24 cellular contexts compared by ENCODE assay signal in the genomic region with DNA sequence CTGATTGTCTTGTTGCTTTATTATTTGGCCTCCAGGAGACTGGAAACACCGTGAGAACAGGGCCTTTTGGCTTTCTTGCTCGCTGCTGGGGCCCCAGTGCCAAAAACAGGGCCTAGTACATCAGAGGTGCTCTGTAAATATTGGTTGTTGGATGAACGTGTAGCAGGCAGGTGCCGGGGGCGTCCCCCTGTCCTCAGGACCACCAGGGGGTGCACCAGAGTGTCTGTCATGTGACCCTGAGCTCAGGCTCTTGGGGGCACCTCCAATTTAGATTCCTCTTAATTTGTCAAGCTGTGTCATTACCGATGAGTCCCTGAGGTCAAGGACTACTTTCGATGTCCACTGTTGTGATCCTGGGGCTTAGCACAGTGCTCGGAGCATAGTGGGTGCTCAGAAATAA.
DNase-seq lines count a peak whose midpoint lies in the region; ATAC-seq and TF ChIP-seq lines count a peak whose summit lies in the region.
"Had no signal": no experiment of that assay in that cellular context is flagged by ENCODE, and none has a peak within 500 bp of the region (broad histone marks: within the 10 kb centered on the region; RNA-seq: fewer than 3 reads in every experiment).

No MANE protein-coding gene starts in this region.

- CTCF ChIA-PET in PC-3 (lab: Charles Lee), result no interaction called here

- H3K9me3 ChIP-seq in DND-41 (ENCODE audit: insufficient read depth, low read length, severe bottlenecking), result no peaks in the 10 kb centered on the region
- H3K9me3 ChIP-seq in PC-3 (ENCODE audit: low read length), result no peaks in the 10 kb centered on the region
- no peaks in the 10 kb centered on the region for H3K9me3 ChIP-seq in gastrocnemius medialis
- H3K9me3 ChIP-seq: BE2C had no signal

- no peak for DNase-seq in DND-41
- no peak for DNase-seq in PC-3
- DNase-seq in iPS-NIHi7 (ENCODE audit: extremely low spot score), result peak; percentile 6
- DNase-seq in gastrocnemius medialis, result peak in 1 of 2 donors; percentile 10
- DNase-seq in hypothalamus (lab: John Stamatoyannopoulos, UW), result no peak
- no peak for DNase-seq in SKM-1 treated with dmso at 0.1 percent for 144 hours (lab: John Stamatoyannopoulos, UW; ENCODE audit: unreplicated experiment)
- no peak for DNase-seq in NCI-H2171 (lab: John Stamatoyannopoulos, UW)
- DNase-seq: 8988T; ACHN; BE2C; CD8-positive, alpha-beta memory T cell; DMS 273 treated with DMSO at 0.1 percent for 48 hours; DMS79; GF-D8; H7; Karpas-422; NCI-H1092 treated with DMSO at 0.1 percent for 48 hours; NCI-H1436; NCI-H187; NCI-H2081 treated with DMSO at 0.1 percent for 48 hours; NCI-H524 treated with DMSO at 0.1 percent for 48 hours; NCI-H774; SHP77 had no signal

- H3K27ac ChIP-seq in DND-41 (ENCODE audit: low read length) (no peak overlapping the region), PC-3 (ENCODE audit: low read length) (no peak overlapping the region), gastrocnemius medialis (peak overlapping the region; percentile 79 to 87 (median 84))
- H3K27ac ChIP-seq: RWPE1 had no signal

- H3K9ac ChIP-seq in DND-41 (ENCODE audit: low read depth, low read length) (no peak overlapping the region), PC-3 (ENCODE audit: low read length) (no peak overlapping the region)

- no peak for TF ChIP-seq POLR2A in gastrocnemius medialis (IDR thresholded peaks at IDR 0.05)

- no peaks in the 10 kb centered on the region for H3K36me3 ChIP-seq in DND-41 (ENCODE audit: insufficient read depth, low read length)
- H3K36me3 ChIP-seq in PC-3 (ENCODE audit: low read depth, low read length), result peaks cover 7% of the 10 kb centered on the region
- peaks cover 5 to 96% of the 10 kb centered on the region in 2 donors for H3K36me3 ChIP-seq in gastrocnemius medialis
- H3K36me3 ChIP-seq: BE2C had no signal

- no peak overlapping the region for H3K4me2 ChIP-seq in DND-41 (ENCODE audit: insufficient read depth, low read length)
- H3K4me2 ChIP-seq in PC-3 (ENCODE audit: low read length), result no peak overlapping the region

- H2AFZ ChIP-seq in DND-41 (ENCODE audit: low read depth, low read length) (no peak overlapping the region), PC-3 (ENCODE audit: low read length) (no peak overlapping the region)

- POLR2A ChIA-PET in PC-3 (lab: Charles Lee; ENCODE audit: unreplicated experiment), result no interaction called here

- no peaks in the 10 kb centered on the region for H3K9me2 ChIP-seq in PC-3 (replicated peaks; ENCODE audit: low read length)

- H3K27me3 ChIP-seq in DND-41 (ENCODE audit: insufficient read depth, low read length, poor library complexity), result no peaks in the 10 kb centered on the region
- H3K27me3 ChIP-seq in PC-3 (ENCODE audit: low read length), result no peaks in the 10 kb centered on the region
- no peaks in the 10 kb centered on the region for H3K27me3 ChIP-seq in gastrocnemius medialis
- H3K27me3 ChIP-seq: BE2C had no signal

- H3K4me3 ChIP-seq in DND-41 (ENCODE audit: low read depth in 1 of 2, low read length in 2 of 2), result no peak overlapping the region
- no peak overlapping the region for H3K4me3 ChIP-seq in PC-3 (ENCODE audit: low read length)
- no peak overlapping the region for H3K4me3 ChIP-seq in gastrocnemius medialis

- peak; percentile 4 for TF ChIP-seq CTCF in DND-41 (IDR thresholded peaks at IDR 0.05; ENCODE audit: borderline replicate concordance, extremely low read depth, low read length, poor library complexity, severe bottlenecking)
- TF ChIP-seq CTCF in PC-3 (conservative IDR thresholded peaks at IDR 0.05; ENCODE audit: low read depth, low read length), result peak; percentile 22; the same call in 1 of the 2 replicates
- TF ChIP-seq CTCF in gastrocnemius medialis (IDR thresholded peaks at IDR 0.05 in 4 of 5, conservative IDR thresholded peaks at IDR 0.05 in 1 of 5), result peak in 2 of 5 experiments; percentile 17 to 25

- in situ Hi-C loops in gastrocnemius medialis (cut with MboI; ENCODE audit: low sequenced_read_pairs in 4 of 4), result no loop called here

- no TSS peak for BruUV-seq in PC-3 (replicated peaks; lab: Mats Ljungman, UMichigan)

- H3K79me2 ChIP-seq in DND-41 (ENCODE audit: insufficient read depth, low read length) (no peaks in the 10 kb centered on the region), PC-3 (ENCODE audit: low read length) (no peaks in the 10 kb centered on the region)

- ATAC-seq in DND-41 (ENCODE audit: insufficient read depth, low read depth) (no peak), PC-3 (no peak), gastrocnemius medialis (no peak)

- H4K20me1 ChIP-seq in DND-41 (ENCODE audit: insufficient read depth, low read length), result no peaks in the 10 kb centered on the region
- no peaks in the 10 kb centered on the region for H4K20me1 ChIP-seq in PC-3 (ENCODE audit: low read length)

- intact Hi-C loops in PC-3 (cut with micrococcal nuclease) (no loop called here), gastrocnemius medialis (cut with DNase I; ENCODE audit: low total_unique reads) (no loop called here)

- H3K4me1 ChIP-seq in DND-41 (ENCODE audit: insufficient read depth, low read length) (no peaks in the 10 kb centered on the region), PC-3 (ENCODE audit: insufficient read depth, low read length) (no peaks in the 10 kb centered on the region), gastrocnemius medialis (peaks cover 0 to 32% of the 10 kb centered on the region in 2 donors)
- H3K4me1 ChIP-seq: BE2C had no signal

- H3F3A ChIP-seq in PC-3 (ENCODE audit: low read length, unreplicated experiment), result no peaks in the 10 kb centered on the region

Comparison
In these comparisons a context has a peak if more than half of its experiments do, and no peak if none do; other contexts are left out.
1. H3K27ac ChIP-seq: peak in gastrocnemius medialis (4 of 4); none in DND-41 (single experiment) and PC-3 (single experiment).